ENCODE assay signal across 17 cellular contexts in genomic region chr1:115133440-115133839, GRCh38. TPM values are rescaled to one million over a fixed set of nuclear protein-coding genes. Genes with fewer than 3 reads are reported as not detected.
DNase-seq lines count a peak whose midpoint lies in the region; ATAC-seq and TF ChIP-seq lines count a peak whose summit lies in the region.
"Had no signal": no experiment of that assay in that cellular context is flagged by ENCODE, and none has a peak within 500 bp of the region (broad histone marks: within the 10 kb centered on the region; RNA-seq: fewer than 3 reads in every experiment).

No MANE protein-coding gene starts in this region.

- H3K9ac ChIP-seq in HUES48 (ENCODE audit: low read depth, low read length): no peak overlapping the region
- H3K9ac ChIP-seq: KMS-11 had no signal

- no peaks in the 10 kb centered on the region for H3K9me3 ChIP-seq in HUES48 (ENCODE audit: control insufficient read depth, insufficient read depth, low read length)
- H3K9me3 ChIP-seq in aorta (ENCODE audit: control insufficient read depth, low read length): no peaks in the 10 kb centered on the region
- no peaks in the 10 kb centered on the region for H3K9me3 ChIP-seq in mucosa of descending colon
- H3K9me3 ChIP-seq: body of pancreas, gastrocnemius medialis, spleen had no signal

- peak overlapping the region; percentile 24 for H3K27ac ChIP-seq in HUES48 (ENCODE audit: low read depth, low read length)
- H3K27ac ChIP-seq in aorta (ENCODE audit: low read depth in 1 of 2, low read length in 2 of 2): peak overlapping the region; percentile 85 to 98
- H3K27ac ChIP-seq: body of pancreas, KMS-11, spleen, WERI-Rb-1 had no signal

- H3K27me3 ChIP-seq in HUES48 (ENCODE audit: control insufficient read depth, insufficient read depth, low read length) (no peaks in the 10 kb centered on the region), aorta (ENCODE audit: control insufficient read depth in 1 of 2, insufficient read depth in 2 of 2, low read length in 1 of 2) (no peaks in the 10 kb centered on the region)
- H3K27me3 ChIP-seq: body of pancreas, gastrocnemius medialis had no signal

- no peak overlapping the region for H3K4me3 ChIP-seq in HUES48 (ENCODE audit: low read depth, low read length)
- no peak overlapping the region for H3K4me3 ChIP-seq in aorta (ENCODE audit: low read length in 2 of 2)
- H3K4me3 ChIP-seq in mucosa of descending colon: no peak overlapping the region
- H3K4me3 ChIP-seq: body of pancreas, gastrocnemius medialis, spleen had no signal

- no peak for TF ChIP-seq CTCF in mucosa of descending colon (IDR thresholded peaks at IDR 0.05)

- ATAC-seq in aorta (ENCODE audit: low FRiP score) (no peak), HG03095 (IDR thresholded peaks at IDR 0.05; ENCODE audit: unreplicated experiment) (no peak), HG03108 (IDR thresholded peaks at IDR 0.05; ENCODE audit: unreplicated experiment) (no peak), mucosa of descending colon (no peak)
- ATAC-seq: body of pancreas; stimulated activated naive CD8-positive, alpha-beta T cell treated with anti-CD3 and anti-CD28 coated beads, Interleukin-15, Interleukin-2, amounts not matched to agents 100 U/mL and 50 U/mL, for 24 hours; T-cell had no signal

- DNase-seq in astrocyte of the hippocampus (ENCODE audit: low read depth, low spot score) (peak; percentile 93), islet precursor cell (peak; percentile 95), aorta (peak in 1 of 2 donors; percentile 74), mucosa of descending colon (no peak)
- DNase-seq: activated effector memory CD4-positive, alpha-beta T cell treated with Interleukin-2 at 50 U/mL for 16 hours; body of pancreas; CD4-positive, alpha-beta memory T cell; gastrocnemius medialis; GF-D8; spleen; stimulated activated naive CD8-positive, alpha-beta T cell treated with anti-CD3 and anti-CD28 coated beads, Interleukin-15, Interleukin-2, amounts not matched to agents 100 U/mL and 50 U/mL, for 24 hours; T-cell; WERI-Rb-1 had no signal

- intact Hi-C loops in aorta (cut with DNase I): no loop called here
- intact Hi-C loops in mucosa of descending colon (cut with DNase I, micrococcal nuclease): no loop called here

- H3K36me3 ChIP-seq in HUES48 (ENCODE audit: control insufficient read depth, insufficient read depth, low read length) (no peaks in the 10 kb centered on the region), aorta (ENCODE audit: control insufficient read depth in 1 of 2, insufficient read depth in 2 of 2, low read length in 1 of 2) (no peaks in the 10 kb centered on the region), mucosa of descending colon (ENCODE audit: low read depth) (no peaks in the 10 kb centered on the region)
- H3K36me3 ChIP-seq: gastrocnemius medialis, spleen, WERI-Rb-1 had no signal

- no peaks in the 10 kb centered on the region for H3K4me1 ChIP-seq in HUES48 (ENCODE audit: control insufficient read depth, insufficient read depth, low read length)
- peaks cover 13 to 16% of the 10 kb centered on the region in 2 donors for H3K4me1 ChIP-seq in aorta (ENCODE audit: control insufficient read depth in 1 of 2, insufficient read depth in 2 of 2, low read length in 2 of 2)
- no peaks in the 10 kb centered on the region for H3K4me1 ChIP-seq in mucosa of descending colon (ENCODE audit: low read depth)
- H3K4me1 ChIP-seq: body of pancreas had no signal

- WGBS in aorta, 2 donors: 0 to 7% methylated on average over 1 of the region's 1 CpG

RNA-seq across cellular contexts. Expression of gene TSPAN2, which starts 44.1 kb away (rescaled TPM):
- total RNA-seq in aorta (10 to 100 TPM; 49.5 to 83.0 TPM), mucosa of descending colon (10 to 100 TPM in 1 of 3 donors, 1 to 10 TPM in 2; 4.3 to 84.2 (median 6.3) TPM)
- polyA plus RNA-seq in aorta: 10 to 100 TPM; 26.2 to 29.4 TPM

Comparison
In these comparisons a context has a peak if more than half of its experiments do, and no peak if none do; other contexts are left out.
1. DNase-seq: peak in astrocyte of the hippocampus (single experiment) and islet precursor cell (single experiment); none in mucosa of descending colon (0 of 3).